Comparison of ENCODE assay signal across 9 cellular contexts in genomic region chr10:110426294-110427153, GRCh38.
DNase-seq lines count a peak whose midpoint lies in the region; ATAC-seq and TF ChIP-seq lines count a peak whose summit lies in the region.
"Had no signal": no experiment of that assay in that cellular context is flagged by ENCODE, and none has a peak within 500 bp of the region (broad histone marks: within the 10 kb centered on the region; RNA-seq: fewer than 3 reads in every experiment).

No MANE protein-coding gene starts in this region.

- H3K4me1 ChIP-seq in left ventricle myocardium inferior: peaks cover 35% of the 10 kb centered on the region

- H3K36me3 ChIP-seq in left ventricle myocardium inferior: no peaks in the 10 kb centered on the region

- CTCF ChIA-PET in WTC11 (lab: Charles Lee): interaction anchor here (0.7 to 1.4 kb wide), 2 partner anchors 72 to 120 kb away, joined by 3 read pairs; no protein-coding TSS in a partner anchor

- ATAC-seq in WTC11: peak; percentile 20; the same call in 1 of the 2 replicates

- intact Hi-C loops in left ventricle myocardium inferior (cut with micrococcal nuclease): no loop called here

- POLR2A ChIA-PET in WTC11 (lab: Charles Lee): no interaction called here

- no peak for DNase-seq in activated T-cell treated with anti-CD3 and anti-CD28 coated beads, Interleukin-2, amount 50 U/mL, for 24 hours
- DNase-seq in activated T-cell treated with anti-CD3 and anti-CD28 coated beads for 4 hours (no peak), WTC11 (ENCODE audit: low spot score) (no peak), left ventricle myocardium inferior (no peak), COR-L47 (lab: John Stamatoyannopoulos, UW) (no peak), NCI-H526 treated with DMSO at 0.1 percent for 48 hours (lab: John Stamatoyannopoulos, UW) (no peak)
- no peak for DNase-seq in activated effector memory CD4-positive, alpha-beta T cell treated with Interleukin-2 at 50 U/mL for 16 hours
- DNase-seq: nucleus accumbens had no signal

- H3K9me3 Mint-ChIP-seq in activated T-cell treated with anti-CD3 and anti-CD28 coated beads, Interleukin-2, amount 50 U/mL, for 24 hours: no peaks in the 10 kb centered on the region
- no peaks in the 10 kb centered on the region for H3K9me3 Mint-ChIP-seq in WTC11

- no peak overlapping the region for H3K4me3 ChIP-seq in left ventricle myocardium inferior

- no peaks in the 10 kb centered on the region for H3K27me3 ChIP-seq in left ventricle myocardium inferior (ENCODE audit: low read depth)

- no peaks in the 10 kb centered on the region for H3K36me3 Mint-ChIP-seq in activated T-cell treated with anti-CD3 and anti-CD28 coated beads, Interleukin-2, amount 50 U/mL, for 24 hours (ENCODE audit: low read depth)
- H3K36me3 Mint-ChIP-seq in WTC11: no peaks in the 10 kb centered on the region

- TF ChIP-seq CTCF in WTC11 (IDR thresholded peaks at IDR 0.05) (no peak), left ventricle myocardium inferior (IDR thresholded peaks at IDR 0.05; ENCODE audit: borderline replicate concordance) (no peak)

- H3K9me3 ChIP-seq in left ventricle myocardium inferior (replicated peaks): no peaks in the 10 kb centered on the region

- no peaks in the 10 kb centered on the region for H3K27me3 Mint-ChIP-seq in activated T-cell treated with anti-CD3 and anti-CD28 coated beads, Interleukin-2, amount 50 U/mL, for 24 hours
- H3K27me3 Mint-ChIP-seq in WTC11 (ENCODE audit: low read depth): no peaks in the 10 kb centered on the region; the same call in 1 of the 2 replicates

- peak overlapping the region; percentile 93 for H3K27ac Mint-ChIP-seq in activated T-cell treated with anti-CD3 and anti-CD28 coated beads, Interleukin-2, amount 50 U/mL, for 24 hours
- H3K27ac Mint-ChIP-seq in WTC11: no peak overlapping the region

- peak overlapping the region; percentile 3 for H3K4me3 Mint-ChIP-seq in activated T-cell treated with anti-CD3 and anti-CD28 coated beads, Interleukin-2, amount 50 U/mL, for 24 hours
- H3K4me3 Mint-ChIP-seq in WTC11: no peak overlapping the region

- H3K27ac ChIP-seq in left ventricle myocardium inferior (replicated peaks): peak overlapping the region; percentile 79
- H3K27ac ChIP-seq in temporal lobe (ENCODE audit: low read depth, low read length): peak overlapping the region; percentile 51

- H3K4me1 Mint-ChIP-seq in activated T-cell treated with anti-CD3 and anti-CD28 coated beads, Interleukin-2, amount 50 U/mL, for 24 hours (ENCODE audit: low read depth): peaks cover 60% of the 10 kb centered on the region
- H3K4me1 Mint-ChIP-seq in WTC11: peaks cover 29% of the 10 kb centered on the region

TF ChIP-seq in WTC11, 78 proteins besides CTCF, POLR2A, EP300 and RAD21:
- TF ChIP-seq TEAD1 (CRISPR knock-in tag; IDR thresholded peaks at IDR 0.05): no peak
- no peak for TF ChIP-seq HMGA2 (CRISPR knock-in tag; IDR thresholded peaks at IDR 0.05)
- no peak for TF ChIP-seq ZNF671 (CRISPR knock-in tag; IDR thresholded peaks at IDR 0.05)
- TF ChIP-seq ZBTB43 (CRISPR knock-in tag; IDR thresholded peaks at IDR 0.05): no peak
- no peak for TF ChIP-seq SOX15 (CRISPR knock-in tag; IDR thresholded peaks at IDR 0.05)
